Comparison of ENCODE assay signal across 21 cellular contexts in the genomic region with DNA sequence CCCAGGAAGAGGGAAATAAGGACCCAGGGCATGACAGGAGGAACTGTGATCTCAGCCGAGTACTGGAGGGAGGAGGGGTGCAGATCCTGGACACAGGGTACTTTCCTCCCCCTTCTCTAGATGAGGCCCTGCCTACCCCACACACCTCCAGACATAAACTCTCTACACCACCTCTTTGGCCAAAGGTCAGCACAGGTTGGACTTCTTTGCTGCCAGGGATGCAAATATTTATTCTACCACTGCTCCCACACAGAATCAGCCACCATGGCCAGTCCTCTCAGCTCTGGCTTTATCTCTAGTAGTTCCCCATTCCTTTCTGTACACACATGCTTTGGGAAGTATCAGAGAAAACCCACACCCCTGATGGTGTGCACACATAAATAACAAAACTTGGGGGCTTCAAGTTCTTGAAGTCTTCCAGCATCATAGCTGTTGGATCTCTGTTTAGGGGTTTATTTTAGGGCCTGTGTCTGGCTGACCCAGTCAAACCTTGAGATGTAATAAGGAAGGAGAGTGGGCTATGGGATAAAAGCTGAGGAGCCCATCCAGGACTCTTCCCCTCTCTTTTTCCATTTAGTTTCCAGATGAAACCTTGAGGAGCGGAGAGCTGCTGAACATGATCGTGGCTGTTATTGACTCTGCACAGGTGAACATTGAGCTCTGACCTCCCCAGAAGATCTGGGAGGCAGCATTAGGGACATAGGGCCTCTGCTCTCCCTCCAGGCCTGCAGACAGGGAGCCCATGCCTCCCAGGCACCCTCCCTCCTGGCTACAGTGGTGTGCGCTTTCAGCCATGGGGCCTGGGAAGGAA. TPM values are rescaled to one million over a fixed set of nuclear protein-coding genes. Genes with fewer than 3 reads are reported as not detected.
A peak's percentile ranks its signal among the peaks of the same experiment; 100 is the strongest.
DNase-seq lines count a peak whose midpoint lies in the region; ATAC-seq and TF ChIP-seq lines count a peak whose summit lies in the region.
"Had no signal": no experiment of that assay in that cellular context is flagged by ENCODE, and none has a peak within 500 bp of the region (broad histone marks: within the 10 kb centered on the region; RNA-seq: fewer than 3 reads in every experiment).

No MANE protein-coding gene starts in this region.

- H3K36me3 ChIP-seq in lower lobe of right lung (peaks cover 97% of the 10 kb centered on the region), gastroesophageal sphincter (peaks cover 0 to 100% of the 10 kb centered on the region in 2 donors)

- peak overlapping the region; percentile 71 for H3K27ac ChIP-seq in lower lobe of right lung
- H3K27ac ChIP-seq in caudate nucleus (ENCODE audit: low read depth, low read length) = no peak overlapping the region
- peak overlapping the region in 2 of 4 donors; percentile 5 to 19 for H3K27ac ChIP-seq in gastroesophageal sphincter
- H3K27ac ChIP-seq: SK-N-MC had no signal

- H3K27me3 Mint-ChIP-seq in activated T-helper 17 cell treated with anti-CD3 and anti-CD28 coated beads, Interleukin-2, amount 50 U/mL, for 72 hours = no peaks in the 10 kb centered on the region
- H3K27me3 Mint-ChIP-seq in stimulated activated memory B cell treated with anti-CD40 and anti-IgM and Interleukin-4, amounts not matched to agents 10 μg/mL and 1 μg/mL and 100 μg/mL, for 72 hours = no peaks in the 10 kb centered on the region

- no peaks in the 10 kb centered on the region for H3K9me3 Mint-ChIP-seq in activated T-helper 17 cell treated with anti-CD3 and anti-CD28 coated beads, Interleukin-2, amount 50 U/mL, for 72 hours
- H3K9me3 Mint-ChIP-seq in stimulated activated memory B cell treated with anti-CD40 and anti-IgM and Interleukin-4, amounts not matched to agents 10 μg/mL and 1 μg/mL and 100 μg/mL, for 72 hours = no peaks in the 10 kb centered on the region

- peak overlapping the region; percentile 32 for H3K27ac Mint-ChIP-seq in activated T-helper 17 cell treated with anti-CD3 and anti-CD28 coated beads, Interleukin-2, amount 50 U/mL, for 72 hours
- H3K27ac Mint-ChIP-seq in stimulated activated memory B cell treated with anti-CD40 and anti-IgM and Interleukin-4, amounts not matched to agents 10 μg/mL and 1 μg/mL and 100 μg/mL, for 72 hours = peak overlapping the region; percentile 3

- H3K27me3 ChIP-seq in lower lobe of right lung (ENCODE audit: low read depth) (no peaks in the 10 kb centered on the region), gastroesophageal sphincter (no peaks in the 10 kb centered on the region)
- H3K27me3 ChIP-seq: heart right ventricle, thyroid gland had no signal

- TF ChIP-seq POLR2A in gastroesophageal sphincter (IDR thresholded peaks at IDR 0.05) = no peak

- H3K4me3 ChIP-seq in lower lobe of right lung (no peak overlapping the region), gastroesophageal sphincter (no peak overlapping the region)
- H3K4me3 ChIP-seq: heart right ventricle, SK-N-MC, thyroid gland had no signal

- no peak for TF ChIP-seq EP300 in gastroesophageal sphincter (IDR thresholded peaks at IDR 0.05)

- H3K36me3 Mint-ChIP-seq in activated T-helper 17 cell treated with anti-CD3 and anti-CD28 coated beads, Interleukin-2, amount 50 U/mL, for 72 hours (ENCODE audit: low read depth) = peaks cover 86% of the 10 kb centered on the region
- peaks cover 72% of the 10 kb centered on the region for H3K36me3 Mint-ChIP-seq in stimulated activated memory B cell treated with anti-CD40 and anti-IgM and Interleukin-4, amounts not matched to agents 10 μg/mL and 1 μg/mL and 100 μg/mL, for 72 hours

- intact Hi-C loops in lower lobe of right lung (cut with DNase I) = no loop called here

- H3K4me3 Mint-ChIP-seq in activated T-helper 17 cell treated with anti-CD3 and anti-CD28 coated beads, Interleukin-2, amount 50 U/mL, for 72 hours = no peak overlapping the region
- H3K4me3 Mint-ChIP-seq in stimulated activated memory B cell treated with anti-CD40 and anti-IgM and Interleukin-4, amounts not matched to agents 10 μg/mL and 1 μg/mL and 100 μg/mL, for 72 hours = no peak overlapping the region

- 90% methylated on average over 2 of the region's 4 CpGs; no CpG with 5 or more reads in 1 of the 2 donors for WGBS in gastroesophageal sphincter (ENCODE audit: low coverage in 1 of 2), 2 donors

- ATAC-seq in activated T-helper 17 cell treated with anti-CD3 and anti-CD28 coated beads, Interleukin-2, amount 50 U/mL, for 72 hours (replicated peaks) = no peak
- ATAC-seq in lower lobe of right lung (peak; percentile 84 to 91), gastroesophageal sphincter (no peak)
- no peak for ATAC-seq in stimulated activated memory B cell treated with anti-CD40 and anti-IgM and Interleukin-4, amounts not matched to agents 10 μg/mL and 1 μg/mL and 100 μg/mL, for 72 hours
- ATAC-seq: heart right ventricle, Panc1 had no signal

- H3K4me1 ChIP-seq in lower lobe of right lung (peaks cover 63% of the 10 kb centered on the region), gastroesophageal sphincter (peaks cover 0 to 32% (median 10%) of the 10 kb centered on the region in 3 donors)

- TF ChIP-seq CTCF in lower lobe of right lung (IDR thresholded peaks at IDR 0.05) = no peak
- no peak for TF ChIP-seq CTCF in gastroesophageal sphincter (IDR thresholded peaks at IDR 0.05)

- H3K9me3 ChIP-seq in lower lobe of right lung (no peaks in the 10 kb centered on the region), gastroesophageal sphincter (no peaks in the 10 kb centered on the region)
- H3K9me3 ChIP-seq: heart right ventricle, thyroid gland had no signal

- H3K4me1 Mint-ChIP-seq in activated T-helper 17 cell treated with anti-CD3 and anti-CD28 coated beads, Interleukin-2, amount 50 U/mL, for 72 hours = peaks cover 3% of the 10 kb centered on the region
- H3K4me1 Mint-ChIP-seq in stimulated activated memory B cell treated with anti-CD40 and anti-IgM and Interleukin-4, amounts not matched to agents 10 μg/mL and 1 μg/mL and 100 μg/mL, for 72 hours = peaks cover 18% of the 10 kb centered on the region

- DNase-seq in DMS53 (lab: John Stamatoyannopoulos, UW) (peak; percentile 58), lower lobe of right lung (no peak), NCI-H1048 (lab: John Stamatoyannopoulos, UW) (no peak), caudate nucleus (lab: John Stamatoyannopoulos, UW) (no peak), COR-L47 (lab: John Stamatoyannopoulos, UW) (no peak)
- DNase-seq: activated CD4-positive, CD25-positive, alpha-beta regulatory T cell; activated CD8-positive, alpha-beta memory T cell treated with anti-CD3 and anti-CD28 coated beads for 24 hours; activated T-cell treated with anti-CD3 and anti-CD28 coated beads, Interleukin-2, amount 50 U/mL, for 48 hours; cortex of kidney; GDM1; heart right ventricle; midbrain; NCI-H1417 treated with DMSO at 0.1 percent for 48 hours; NCI-H82; stimulated activated CD4-positive, alpha-beta T cell treated with anti-CD3 and anti-CD28 coated beads, Interleukin-15, amount 100 ng/mL, for 24 hours; thyroid gland had no signal

RNA-seq across cellular contexts. Expression of a gene that starts 6.7 kb away (rescaled TPM):
- total RNA-seq in activated T-helper 17 cell treated with anti-CD3 and anti-CD28 coated beads, Interleukin-2, amount 50 U/mL, for 72 hours = 1 to 10 TPM; 9.7 to 9.8 TPM
- total RNA-seq in lower lobe of right lung (99.6 TPM), gastroesophageal sphincter (10 to 100 TPM; 18.8 to 30.7 (median 21.6) TPM)

RNA-seq across cellular contexts. Expression of a gene that starts 40.7 kb away (rescaled TPM):
- total RNA-seq in activated T-helper 17 cell treated with anti-CD3 and anti-CD28 coated beads, Interleukin-2, amount 50 U/mL, for 72 hours = 100 to 1,000 TPM in 1 of 2 donors, 10 to 100 TPM in 1; 49.5 to 103 TPM
- total RNA-seq in lower lobe of right lung (77.3 TPM), gastroesophageal sphincter (10 to 100 TPM; 31.4 to 55.3 (median 43.5) TPM)

Comparison
In these comparisons a context has a peak if more than half of its experiments do, and no peak if none do; other contexts are left out.
1. ATAC-seq: peak in lower lobe of right lung (2 of 2); none in activated T-helper 17 cell treated with anti-CD3 and anti-CD28 coated beads, Interleukin-2, amount 50 U/mL, for 72 hours (single experiment), stimulated activated memory B cell treated with anti-CD40 and anti-IgM and Interleukin-4, amounts not matched to agents 10 μg/mL and 1 μg/mL and 100 μg/mL, for 72 hours (single experiment) and gastroesophageal sphincter (single experiment).